ENCODE assay signal across 8 cellular contexts in the genomic region with DNA sequence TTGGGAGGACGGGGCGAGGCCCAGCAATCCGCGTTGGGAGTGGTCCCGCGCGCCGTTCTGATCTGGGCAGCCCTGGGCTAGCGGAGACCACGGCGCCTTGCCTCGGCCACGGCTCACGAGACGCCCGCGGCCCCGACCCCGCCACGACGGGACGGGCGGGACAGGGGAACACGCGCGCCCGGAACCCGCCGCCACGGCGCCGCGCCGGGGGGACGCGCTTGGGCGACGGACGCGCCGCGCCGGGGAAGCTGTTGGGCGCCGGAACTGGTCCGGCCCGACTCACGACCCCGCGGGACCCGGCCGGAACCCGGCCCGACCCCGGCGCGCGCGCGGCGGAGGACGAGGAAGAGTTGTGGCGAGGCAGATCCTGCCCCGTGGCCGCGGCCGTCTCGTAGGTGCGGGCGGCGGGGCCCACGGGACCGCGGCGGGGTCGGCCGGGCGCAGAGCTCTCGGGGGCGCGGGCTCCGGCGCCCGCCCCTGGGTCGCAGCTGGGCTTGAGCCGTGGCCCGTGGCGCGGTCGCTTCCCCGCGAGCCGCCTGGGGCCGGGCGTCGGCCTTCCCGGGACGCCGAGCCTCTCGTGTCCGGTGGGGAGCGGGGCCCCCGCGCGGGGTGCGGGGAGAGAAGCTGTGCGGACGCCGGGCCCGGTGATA. TPM values are rescaled to one million over a fixed set of nuclear protein-coding genes. Genes with fewer than 3 reads are reported as not detected.
DNase-seq lines count a peak whose midpoint lies in the region; ATAC-seq and TF ChIP-seq lines count a peak whose summit lies in the region.

A gene (plus strand): TSS at position 251 of the 650 bp plus-strand sequence. CDS start 6,830 bp downstream, outside the sequence.

- H3K36me3 ChIP-seq in SJSA1 (peaks cover 4% of the 10 kb centered on the region; the same call in 1 of the 2 replicates), suprapubic skin (no peaks in the 10 kb centered on the region)

- intact Hi-C loops in activated naive CD4-positive, alpha-beta T cell treated with anti-CD3 and anti-CD28 coated beads for 36 hours (cut with micrococcal nuclease): loop anchor here (10.0 kb wide), 4 partner anchors 151 to 411 kb away; a partner anchor contains a TSS

- H3K27ac ChIP-seq in SJSA1 (no peak within 1 kb of the TSS), suprapubic skin (peak within 1 kb of the TSS; percentile 74)

- H3K9me3 ChIP-seq in SJSA1 (replicated peaks) (no peaks in the 10 kb centered on the region), suprapubic skin (no peaks in the 10 kb centered on the region)

- peaks cover 43% of the 10 kb centered on the region for H3K27me3 ChIP-seq in SJSA1 (replicated peaks)
- peaks cover 38% of the 10 kb centered on the region for H3K27me3 ChIP-seq in suprapubic skin

- ATAC-seq in HG02798 (IDR thresholded peaks at IDR 0.05; ENCODE audit: poor library complexity, unreplicated experiment): peak; percentile 64

- no peak for TF ChIP-seq EP300 in suprapubic skin (IDR thresholded peaks at IDR 0.05)

- 2% methylated on average over 14 of the region's 110 CpGs for WGBS in suprapubic skin

- H3K4me3 ChIP-seq in SJSA1 (peak within 1 kb of the TSS; percentile 94), suprapubic skin (peak within 1 kb of the TSS; percentile 90)

- H3K36me3 Mint-ChIP-seq in activated naive CD4-positive, alpha-beta T cell treated with anti-CD3 and anti-CD28 coated beads for 36 hours (ENCODE audit: low read depth): no peaks in the 10 kb centered on the region

- CTCF ChIA-PET in GM10248 (lab: Yijun Ruan, JAX): interaction anchor here (1.8 kb wide), 1 partner anchor 11 kb away, joined by 4 read pairs; no protein-coding TSS in a partner anchor
- CTCF ChIA-PET in activated naive CD4-positive, alpha-beta T cell treated with anti-CD3 and anti-CD28 coated beads for 36 hours (lab: Charles Lee): interaction anchor here (0.6 to 1.3 kb wide), 3 partner anchors 9 to 74 kb away, joined by 3 read pairs; no protein-coding TSS in a partner anchor

- H3K4me1 ChIP-seq in SJSA1 (replicated peaks): peaks cover 16% of the 10 kb centered on the region
- peaks cover 31% of the 10 kb centered on the region for H3K4me1 ChIP-seq in suprapubic skin

- POLR2A ChIA-PET in GM10248 (lab: Yijun Ruan, JAX): no interaction called here

- TF ChIP-seq POLR2A in suprapubic skin (IDR thresholded peaks at IDR 0.05): peak in 1 of 2 donors; percentile 27

- peak within 1 kb of the TSS; percentile 92 for H3K4me3 Mint-ChIP-seq in activated naive CD4-positive, alpha-beta T cell treated with anti-CD3 and anti-CD28 coated beads for 36 hours

- H3K9me3 Mint-ChIP-seq in activated naive CD4-positive, alpha-beta T cell treated with anti-CD3 and anti-CD28 coated beads for 36 hours: no peaks in the 10 kb centered on the region

- no peaks in the 10 kb centered on the region for H3K27me3 Mint-ChIP-seq in activated naive CD4-positive, alpha-beta T cell treated with anti-CD3 and anti-CD28 coated beads for 36 hours (ENCODE audit: low read depth)

- H3K4me1 Mint-ChIP-seq in activated naive CD4-positive, alpha-beta T cell treated with anti-CD3 and anti-CD28 coated beads for 36 hours (ENCODE audit: low read depth): peaks cover 47% of the 10 kb centered on the region

- H3K27ac Mint-ChIP-seq in activated naive CD4-positive, alpha-beta T cell treated with anti-CD3 and anti-CD28 coated beads for 36 hours: peak within 1 kb of the TSS; percentile 92

- TF ChIP-seq CTCF in GM10248 (IDR thresholded peaks at IDR 0.05; ENCODE audit: control extremely low read depth, extremely low read depth, low read depth, missing control alignments) (no peak), suprapubic skin (IDR thresholded peaks at IDR 0.05) (no peak)

- peak; percentile 87 for DNase-seq in GM10248 (ENCODE audit: extremely low spot score)
- DNase-seq in SJSA1 (ENCODE audit: low read depth in 1 of 2, low spot score in 2 of 2): peak; percentile 39 to 58
- DNase-seq in activated naive CD4-positive, alpha-beta T cell treated with anti-CD3 and anti-CD28 coated beads for 36 hours: peak; percentile 63
- DNase-seq in germinal center (ENCODE audit: low spot score): peak; percentile 80
- peak; percentile 39 for DNase-seq in occipital lobe (lab: John Stamatoyannopoulos, UW)
- no peak for DNase-seq in suprapubic skin (ENCODE audit: low spot score in 2 of 2)
- DNase-seq in NCI-H2107 (lab: John Stamatoyannopoulos, UW): no peak

RNA-seq across cellular contexts. Expression of the gene that starts here (rescaled TPM):
- 18.8 and 31.7 TPM in 2 replicates for total RNA-seq in SJSA1 (2014; rRNA removed; shearing (Covaris generic))
- total RNA-seq in activated naive CD4-positive, alpha-beta T cell treated with anti-CD3 and anti-CD28 coated beads for 36 hours: 10 to 100 TPM; 26.1 to 26.7 TPM
- total RNA-seq in occipital lobe: 16.2 TPM
- 10 to 100 TPM; 26.1 to 55.1 (median 32.5) TPM for total RNA-seq in suprapubic skin

Comparison
In these comparisons a context has a peak if more than half of its experiments do, and no peak if none do; other contexts are left out.
1. DNase-seq: peak in GM10248 (single experiment), SJSA1 (2 of 2), activated naive CD4-positive, alpha-beta T cell treated with anti-CD3 and anti-CD28 coated beads for 36 hours (single experiment), germinal center (single experiment) and occipital lobe (single experiment); none in suprapubic skin (0 of 2) and NCI-H2107 (single experiment).